2 cellular contexts compared by ENCODE assay signal in the genomic region with DNA sequence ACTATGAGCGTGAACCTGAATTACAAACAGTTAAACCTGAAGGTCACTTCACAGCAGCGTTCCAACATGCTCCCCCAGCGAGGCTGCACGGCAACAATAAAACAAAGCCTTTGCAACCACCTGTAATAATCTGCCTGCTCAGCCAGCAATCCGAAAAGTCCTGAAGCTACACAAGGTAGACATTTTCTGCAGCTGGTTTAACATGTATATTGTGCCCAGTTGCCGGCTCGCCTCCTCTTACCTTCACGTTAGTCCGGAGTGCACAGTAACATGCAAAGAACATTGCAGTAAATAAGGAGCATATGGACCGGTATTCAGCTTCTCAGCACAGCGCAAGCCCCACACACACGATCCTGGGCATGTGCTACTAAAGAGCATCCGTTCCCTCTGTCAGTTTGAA.
TF ChIP-seq lines count a peak whose summit lies in the region.

No MANE protein-coding gene starts in this region.

TF ChIP-seq in IMR-90, 13 proteins besides CTCF, POLR2A, EP300 and RAD21:
- TF ChIP-seq SMC3 (IDR thresholded peaks at IDR 0.05; ENCODE audit: low read depth, low read length): no peak
- no peak for TF ChIP-seq RFX5 (IDR thresholded peaks at IDR 0.05; ENCODE audit: low read depth, low read length)

TF ChIP-seq in H1, 55 proteins besides CTCF, POLR2A, EP300 and RAD21:
- no peak for TF ChIP-seq EZH2 (IDR thresholded peaks at IDR 0.05; ENCODE audit: low read depth, low read length, severe bottlenecking)
- TF ChIP-seq, protein P1, sequence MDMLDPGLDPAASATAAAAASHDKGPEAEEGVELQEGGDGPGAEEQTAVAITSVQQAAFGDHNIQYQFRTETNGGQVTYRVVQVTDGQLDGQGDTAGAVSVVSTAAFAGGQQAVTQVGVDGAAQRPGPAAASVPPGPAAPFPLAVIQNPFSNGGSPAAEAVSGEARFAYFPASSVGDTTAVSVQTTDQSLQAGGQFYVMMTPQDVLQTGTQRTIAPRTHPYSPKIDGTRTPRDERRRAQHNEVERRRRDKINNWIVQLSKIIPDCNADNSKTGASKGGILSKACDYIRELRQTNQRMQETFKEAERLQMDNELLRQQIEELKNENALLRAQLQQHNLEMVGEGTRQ (IDR thresholded peaks at IDR 0.05; ENCODE audit: low read length): no peak
- no peak for TF ChIP-seq SIX5 (IDR thresholded peaks at IDR 0.05; ENCODE audit: low read depth, low read length)
- TF ChIP-seq FOSL1 (IDR thresholded peaks at IDR 0.05; ENCODE audit: insufficient read depth, low read depth, low read length): no peak
- TF ChIP-seq, protein P2, sequence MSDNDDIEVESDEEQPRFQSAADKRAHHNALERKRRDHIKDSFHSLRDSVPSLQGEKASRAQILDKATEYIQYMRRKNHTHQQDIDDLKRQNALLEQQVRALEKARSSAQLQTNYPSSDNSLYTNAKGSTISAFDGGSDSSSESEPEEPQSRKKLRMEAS (IDR thresholded peaks at IDR 0.05): no peak
- no peak for TF ChIP-seq SAP30 (IDR thresholded peaks at IDR 0.05; ENCODE audit: insufficient read depth, insufficient replicate concordance, low read length)
- no peak for TF ChIP-seq RXRA (IDR thresholded peaks at IDR 0.05; ENCODE audit: insufficient read depth, low read depth, low read length)
- TF ChIP-seq NANOG (IDR thresholded peaks at IDR 0.05; ENCODE audit: insufficient read depth, low read depth, low read length, poor library complexity, severe bottlenecking): no peak
- TF ChIP-seq CHD1 (IDR thresholded peaks at IDR 0.05; ENCODE audit: low read depth, low read length): no peak
- TF ChIP-seq SP4 (IDR thresholded peaks at IDR 0.05; ENCODE audit: low read length): no peak
